22 cellular contexts compared by ENCODE assay signal in genomic region chr2:109397883-109398282, GRCh38.
"Had no signal": no experiment of that assay in that cellular context is flagged by ENCODE, and none has a peak within 500 bp of the region (broad histone marks: within the 10 kb centered on the region; RNA-seq: fewer than 3 reads in every experiment).

No MANE protein-coding gene starts in this region.

- H3K36me3 Mint-ChIP-seq: naive B cell had no signal

- H3K36me3 ChIP-seq: gastrocnemius medialis, thyroid gland, uterus had no signal

- DNase-seq: effector memory CD4-positive, alpha-beta T cell; gastrocnemius medialis; left colon; left ventricle myocardium superior; mesenchymal stem cell; midbrain; naive B cell; posterior cingulate gyrus; stimulated activated CD4-positive, alpha-beta T cell treated with anti-CD3 and anti-CD28 coated beads, Interleukin-2, amount 100 ng/mL, for 24 hours; stimulated activated CD4-positive, alpha-beta T cell treated with anti-CD3 and anti-CD28 coated beads, Interleukin-4, amount 100 ng/mL, for 4 hours; stimulated activated naive CD4-positive, alpha-beta T cell treated with Interleukin-2 at 50 U/mL for 16 hours; thyroid gland; uterus had no signal

- H3K9me3 ChIP-seq: esophagus muscularis mucosa, gastrocnemius medialis, suprapubic skin, thyroid gland, uterus had no signal

- FAIRE-seq: endometrium had no signal

- H3K27ac ChIP-seq: epithelial cell of prostate, esophagus muscularis mucosa, gastrocnemius medialis, suprapubic skin, thyroid gland, uterus had no signal

- H3K4me3 Mint-ChIP-seq: naive B cell, nephron, type B pancreatic cell had no signal

- ATAC-seq: gastrocnemius medialis, left colon, left ventricle myocardium superior, sciatic nerve had no signal

- H3K27ac Mint-ChIP-seq: nephron, type B pancreatic cell had no signal

- H3K27me3 ChIP-seq: esophagus muscularis mucosa, gastrocnemius medialis, suprapubic skin, thyroid gland, uterus had no signal

- H3K9me3 Mint-ChIP-seq: naive B cell, nephron, type B pancreatic cell had no signal

- H3K4me1 ChIP-seq: uterus had no signal

- H3K4me3 ChIP-seq: esophagus muscularis mucosa, gastrocnemius medialis, lung, skin epidermis, suprapubic skin, thyroid gland, uterus had no signal

- H3K27me3 Mint-ChIP-seq: naive B cell, type B pancreatic cell had no signal
